ENCODE assay signal across 8 cellular contexts in genomic region chr4:56976283-56976877, GRCh38. TPM values are rescaled to one million over a fixed set of nuclear protein-coding genes. Genes with fewer than 3 reads are reported as not detected.
DNase-seq lines count a peak whose midpoint lies in the region; ATAC-seq, FAIRE-seq and TF ChIP-seq lines count a peak whose summit lies in the region.

No MANE protein-coding gene starts in this region.

- H3K4me3 ChIP-seq in pancreas: peak overlapping the region; percentile 85 to 97 (median 91)

- H3K9me3 Mint-ChIP-seq in activated T-cell treated with anti-CD3 and anti-CD28 coated beads, Interleukin-2, amount 50 U/mL, for 72 hours: peaks cover 3% of the 10 kb centered on the region in 2 donors

- H3K27me3 ChIP-seq in pancreas: no peaks in the 10 kb centered on the region

- DNase-seq in activated T-cell treated with anti-CD3 and anti-CD28 coated beads, Interleukin-2, amount 50 U/mL, for 72 hours: peak in 1 of 2 donors; percentile 12
- DNase-seq in activated T-cell treated with anti-CD3 and anti-CD28 coated beads, Interleukin-2, amount 50 U/mL, for 1 hour: no peak
- DNase-seq in T-helper 9 cell (peak; percentile 3), fibroblast of peridontal ligament (ENCODE audit: extremely low read depth) (peak; percentile 3), pancreas (peak in 2 of 6 donors; percentile 11 to 22), GOT3 (lab: John Stamatoyannopoulos, UW) (no peak)
- no peak for DNase-seq in stimulated activated CD4-positive, alpha-beta T cell treated with anti-CD3 and anti-CD28 coated beads, Interleukin-1b, Interleukin-23, amount 100 ng/mL, for 48 hours

- intact Hi-C loops in pancreas (cut with DNase I): loop anchor here in 1 of 3 donors (10.0 kb wide), 1 partner anchor 62 kb away; no protein-coding TSS in a partner anchor

- peak overlapping the region; percentile 85 for H3K27ac Mint-ChIP-seq in activated T-cell treated with anti-CD3 and anti-CD28 coated beads, Interleukin-2, amount 50 U/mL, for 72 hours

- TF ChIP-seq CTCF in pancreas (IDR thresholded peaks at IDR 0.05): no peak

- WGBS in pancreas, 2 donors: 0 to 1% methylated on average over 36 of the region's 36 CpGs

- no peaks in the 10 kb centered on the region for H3K27me3 Mint-ChIP-seq in activated T-cell treated with anti-CD3 and anti-CD28 coated beads, Interleukin-2, amount 50 U/mL, for 72 hours (ENCODE audit: low read depth)

- ATAC-seq in activated T-cell treated with anti-CD3 and anti-CD28 coated beads, Interleukin-2, amount 50 U/mL, for 72 hours (replicated peaks in 1 of 2): peak in 1 of 2 donors; percentile 0
- ATAC-seq in pancreas (peak in 3 of 4 donors; percentile 0 to 6 (median 1)), GM18517 (IDR thresholded peaks at IDR 0.05; ENCODE audit: unreplicated experiment) (no peak)

- H3K4me1 Mint-ChIP-seq in activated T-cell treated with anti-CD3 and anti-CD28 coated beads, Interleukin-2, amount 50 U/mL, for 72 hours (ENCODE audit: low read depth): peaks cover 60% of the 10 kb centered on the region

- H3K36me3 ChIP-seq in pancreas: peaks cover 5 to 25% (median 12%) of the 10 kb centered on the region in 3 donors

- H3K9me3 ChIP-seq in pancreas: no peaks in the 10 kb centered on the region

- peak overlapping the region; percentile 76 to 90 (median 80) for H3K27ac ChIP-seq in pancreas

- H3K4me3 Mint-ChIP-seq in activated T-cell treated with anti-CD3 and anti-CD28 coated beads, Interleukin-2, amount 50 U/mL, for 72 hours: peak overlapping the region; percentile 99

- FAIRE-seq in pancreas (lab: Jason Lieb, UNC): no peak

- H3K4me1 ChIP-seq in pancreas: peaks cover 13 to 31% (median 22%) of the 10 kb centered on the region in 3 donors

- H3K36me3 Mint-ChIP-seq in activated T-cell treated with anti-CD3 and anti-CD28 coated beads, Interleukin-2, amount 50 U/mL, for 72 hours (ENCODE audit: insufficient read depth in 2 of 2): peaks cover 28 to 51% of the 10 kb centered on the region in 2 donors

RNA-seq across cellular contexts. Expression of gene NOA1, which starts 1.0 kb away (rescaled TPM):
- total RNA-seq in activated T-cell treated with anti-CD3 and anti-CD28 coated beads, Interleukin-2, amount 50 U/mL, for 72 hours: 10 to 100 TPM; 32.1 to 34.1 TPM
- total RNA-seq in pancreas: 10 to 100 TPM; 12.6 to 27.0 (median 19.6) TPM
- 1 to 10 TPM; 5.2 to 7.8 TPM for polyA plus RNA-seq in pancreas

RNA-seq across cellular contexts. Expression of gene POLR2B, which starts 2.3 kb away (rescaled TPM):
- total RNA-seq in activated T-cell treated with anti-CD3 and anti-CD28 coated beads, Interleukin-2, amount 50 U/mL, for 72 hours: 100 to 1,000 TPM; 115 to 135 TPM
- total RNA-seq in pancreas: 10 to 100 TPM; 25.0 to 48.2 (median 36.5) TPM
- 10 to 100 TPM; 19.2 to 36.3 TPM for polyA plus RNA-seq in pancreas

Comparison
In these comparisons a context has a peak if more than half of its experiments do, and no peak if none do; other contexts are left out.
1. DNase-seq: peak in T-helper 9 cell (single experiment) and fibroblast of peridontal ligament (single experiment); none in activated T-cell treated with anti-CD3 and anti-CD28 coated beads, Interleukin-2, amount 50 U/mL, for 1 hour (single experiment), GOT3 (single experiment) and stimulated activated CD4-positive, alpha-beta T cell treated with anti-CD3 and anti-CD28 coated beads, Interleukin-1b, Interleukin-23, amount 100 ng/mL, for 48 hours (single experiment).